ENCODE assay signal across 8 cellular contexts in the genomic region with DNA sequence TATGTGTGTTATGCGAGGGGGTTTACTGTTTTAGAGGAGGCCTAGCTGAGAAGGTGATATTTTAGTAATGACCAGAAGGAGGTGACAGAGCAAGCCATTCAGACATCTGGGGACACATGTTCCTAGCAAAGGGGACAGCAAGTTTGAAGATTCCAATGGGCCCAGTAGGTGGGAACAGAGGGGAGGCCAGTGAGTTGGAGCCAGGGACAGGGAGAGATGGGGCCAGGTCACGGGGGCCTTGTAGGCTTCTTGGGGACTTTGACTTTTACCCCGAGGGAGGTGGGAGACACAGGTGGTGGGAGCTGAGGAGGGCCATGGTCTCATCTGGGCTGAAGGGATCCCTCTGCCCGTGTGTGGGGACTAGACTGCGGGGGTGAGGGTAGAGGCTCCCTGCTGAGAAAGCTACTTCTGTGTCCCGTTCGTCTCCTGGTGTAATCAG.
DNase-seq lines count a peak whose midpoint lies in the region; ATAC-seq lines count a peak whose summit lies in the region.

No MANE protein-coding gene starts in this region.

- H3K9ac ChIP-seq in BLaER1 (peak overlapping the region; percentile 56; the same call in 1 of the 2 replicates), mesendoderm (ENCODE audit: low read length) (no peak overlapping the region)

- H3K4ac ChIP-seq in mesendoderm (ENCODE audit: low read depth, low read length): no peak overlapping the region

- peak overlapping the region; percentile 75 for H3K4me2 ChIP-seq in BLaER1
- H3K4me2 ChIP-seq in mesendoderm (ENCODE audit: low read length): no peak overlapping the region

- no peak overlapping the region for H2AK5ac ChIP-seq in mesendoderm (ENCODE audit: low read length)

- H2BK5ac ChIP-seq in mesendoderm (ENCODE audit: low read length): no peak overlapping the region

- H3K4me1 Mint-ChIP-seq in naive thymus-derived CD4-positive, alpha-beta T cell: peaks cover 0 to 11% (median 8%) of the 10 kb centered on the region in 7 donors

- H3K23ac ChIP-seq in mesendoderm (ENCODE audit: low read length): no peak overlapping the region

- H3K18ac ChIP-seq in mesendoderm (ENCODE audit: low read length): no peak overlapping the region

- H3K4me1 ChIP-seq in BLaER1 (peaks cover 87% of the 10 kb centered on the region), SJSA1 (replicated peaks) (peaks cover 57% of the 10 kb centered on the region), mesendoderm (ENCODE audit: control insufficient read depth, low read depth, low read length) (no peaks in the 10 kb centered on the region)
- no peaks in the 10 kb centered on the region for H3K4me1 ChIP-seq in naive thymus-derived CD4-positive, alpha-beta T cell (ENCODE audit: control insufficient read depth in 2 of 2, insufficient read depth in 2 of 2, low read length in 2 of 2)

- peak overlapping the region; percentile 82 for H3K27ac ChIP-seq in BLaER1
- H3K27ac ChIP-seq in SJSA1: peak overlapping the region; percentile 25; the same call in 1 of the 2 replicates
- no peak overlapping the region for H3K27ac ChIP-seq in mesendoderm (ENCODE audit: low read depth, low read length)
- H3K27ac ChIP-seq in naive thymus-derived CD4-positive, alpha-beta T cell (ENCODE audit: low read depth, low read length): no peak overlapping the region

- no peaks in the 10 kb centered on the region for H3K9me3 Mint-ChIP-seq in naive thymus-derived CD4-positive, alpha-beta T cell

- POLR2A ChIA-PET in naive thymus-derived CD4-positive, alpha-beta T cell (lab: Charles Lee): no interaction called here

- peaks cover 0 to 32% (median 2%) of the 10 kb centered on the region in 5 donors for H3K27me3 Mint-ChIP-seq in naive thymus-derived CD4-positive, alpha-beta T cell

- ATAC-seq in GM21529 (IDR thresholded peaks at IDR 0.05; ENCODE audit: unreplicated experiment): peak; percentile 0
- ATAC-seq in HG02623 (IDR thresholded peaks at IDR 0.05; ENCODE audit: unreplicated experiment): no peak
- no peak for ATAC-seq in HG03135 (IDR thresholded peaks at IDR 0.05; ENCODE audit: unreplicated experiment)
- ATAC-seq in naive thymus-derived CD4-positive, alpha-beta T cell: no peak

- H2BK15ac ChIP-seq in mesendoderm (replicated peaks; ENCODE audit: low read depth): no peak overlapping the region

- H4K8ac ChIP-seq in mesendoderm (ENCODE audit: low read depth, low read length): no peak overlapping the region

- H4K5ac ChIP-seq in mesendoderm (ENCODE audit: low read length): no peak overlapping the region

- no CpG with 5 or more reads among the region's 7 CpGs for WGBS in mesendoderm (ENCODE audit: extremely low coverage, insufficient coverage, low lambda C conversion rate)

- H3K9me3 ChIP-seq in BLaER1 (no peaks in the 10 kb centered on the region), SJSA1 (replicated peaks) (no peaks in the 10 kb centered on the region)
- H3K9me3 ChIP-seq in naive thymus-derived CD4-positive, alpha-beta T cell (ENCODE audit: control insufficient read depth in 2 of 3, low read length in 3 of 3): no peaks in the 10 kb centered on the region

- no peak for DNase-seq in SJSA1 (ENCODE audit: low read depth in 1 of 2, low spot score in 2 of 2)
- peak; percentile 50 for DNase-seq in mesendoderm
- no peak for DNase-seq in CD1c-positive myeloid dendritic cell (ENCODE audit: extremely low spot score)
- DNase-seq in naive thymus-derived CD4-positive, alpha-beta T cell: no peak

- H3K27ac Mint-ChIP-seq in naive thymus-derived CD4-positive, alpha-beta T cell: no peak overlapping the region

- H3K27me3 ChIP-seq in BLaER1: 0 out of 2 replicates have a peak, but pooled peaks cover 8% of the 10 kb centered on the region
- no peaks in the 10 kb centered on the region for H3K27me3 ChIP-seq in SJSA1 (replicated peaks)
- H3K27me3 ChIP-seq in mesendoderm (ENCODE audit: insufficient read depth, low read length, poor library complexity): no peaks in the 10 kb centered on the region
- no peaks in the 10 kb centered on the region for H3K27me3 ChIP-seq in naive thymus-derived CD4-positive, alpha-beta T cell (ENCODE audit: control insufficient read depth in 2 of 2, insufficient read depth in 2 of 2, low read length in 2 of 2)

- no peaks in the 10 kb centered on the region for H4K20me1 ChIP-seq in BLaER1

- H3K79me2 ChIP-seq in mesendoderm (ENCODE audit: control insufficient read depth, insufficient read depth, low read length): no peaks in the 10 kb centered on the region

- H3K4me3 ChIP-seq in BLaER1 (no peak overlapping the region), SJSA1 (no peak overlapping the region), mesendoderm (ENCODE audit: low read length) (no peak overlapping the region)
- no peak overlapping the region for H3K4me3 ChIP-seq in naive thymus-derived CD4-positive, alpha-beta T cell (ENCODE audit: low read length)

- H3K36me3 ChIP-seq in BLaER1 (no peaks in the 10 kb centered on the region), SJSA1 (no peaks in the 10 kb centered on the region), mesendoderm (ENCODE audit: control insufficient read depth, insufficient read depth, low read length) (no peaks in the 10 kb centered on the region)
- H3K36me3 ChIP-seq in naive thymus-derived CD4-positive, alpha-beta T cell (ENCODE audit: control insufficient read depth in 2 of 3, insufficient read depth in 3 of 3, low read length in 3 of 3): no peaks in the 10 kb centered on the region

- H3K79me1 ChIP-seq in mesendoderm (ENCODE audit: low read length): no peaks in the 10 kb centered on the region

- no peak overlapping the region for H3K56ac ChIP-seq in mesendoderm (ENCODE audit: low read length)

- H3K4me3 Mint-ChIP-seq in naive thymus-derived CD4-positive, alpha-beta T cell: no peak overlapping the region

- intact Hi-C loops in naive thymus-derived CD4-positive, alpha-beta T cell (cut with micrococcal nuclease): no loop called here

- CTCF ChIA-PET in naive thymus-derived CD4-positive, alpha-beta T cell (lab: Charles Lee): no interaction called here

- no peaks in the 10 kb centered on the region for H3K36me3 Mint-ChIP-seq in naive thymus-derived CD4-positive, alpha-beta T cell

- H2BK120ac ChIP-seq in mesendoderm (ENCODE audit: low read depth, low read length): no peak overlapping the region

Comparison
In these comparisons a context has a peak if more than half of its experiments do, and no peak if none do; other contexts are left out.
1. H3K27ac ChIP-seq: peak in BLaER1 (single experiment) and SJSA1 (single experiment); none in mesendoderm (single experiment) and naive thymus-derived CD4-positive, alpha-beta T cell (single experiment).